Comparison of ENCODE assay signal across 30 cellular contexts in the genomic region with DNA sequence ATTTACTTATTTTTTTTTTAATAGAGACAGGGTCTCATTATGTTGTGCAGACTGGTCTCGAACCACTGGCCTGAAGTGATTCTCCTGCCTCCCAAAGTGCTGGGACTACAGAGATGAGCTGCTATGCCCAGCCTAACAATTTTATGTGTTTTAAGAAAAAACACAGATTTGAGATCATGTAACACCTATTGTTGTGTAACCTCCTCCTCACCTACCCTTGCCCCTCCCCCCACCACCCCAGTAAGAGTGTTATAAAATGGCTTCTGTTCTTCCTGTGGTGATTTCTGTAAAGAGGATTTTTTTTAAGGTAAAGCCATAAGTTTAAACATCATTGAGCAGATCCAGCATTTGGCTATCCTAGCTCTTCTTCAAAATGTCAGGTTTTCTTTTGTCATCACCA. TPM values are rescaled to one million over a fixed set of nuclear protein-coding genes. Genes with fewer than 3 reads are reported as not detected.
"Had no signal": no experiment of that assay in that cellular context is flagged by ENCODE, and none has a peak within 500 bp of the region (broad histone marks: within the 10 kb centered on the region; RNA-seq: fewer than 3 reads in every experiment).

No MANE protein-coding gene starts in this region.

- DNase-seq: activated CD4-positive, alpha-beta memory T cell treated with anti-CD3 and anti-CD28 coated beads for 36 hours; activated CD4-positive, alpha-beta T cell treated with anti-CD3 and anti-CD28 coated beads for 36 hours; activated CD4-positive, alpha-beta T cell treated with anti-CD3 and anti-CD28 coated beads, Interleukin-2, amount 10 ng/mL, durations not matched to agents 24 days and 14 days; activated CD4-positive, CD25-positive, alpha-beta regulatory T cell; activated CD4-positive, CD25-positive, alpha-beta regulatory T cell treated with anti-CD3 and anti-CD28 coated beads, Interleukin-2, amount 50 U/mL, for 72 hours; activated CD8-positive, alpha-beta memory T cell treated with anti-CD3 and anti-CD28 coated beads, Interleukin-2, amount 10 ng/mL, durations not matched to agents 7 days and 5 days; activated CD8-positive, alpha-beta memory T cell treated with anti-CD3 and anti-CD28 coated beads, Interleukin-2, amount 50 U/mL, for 4 hours; activated CD8-positive, alpha-beta T cell treated with anti-CD3 and anti-CD28 coated beads, Interleukin-2, amount 10 ng/mL, durations not matched to agents 7 days and 5 days; activated effector memory CD4-positive, alpha-beta T cell treated with anti-CD3 and anti-CD28 coated beads, Interleukin-2, amount 50 U/mL, for 16 hours; activated naive CD4-positive, alpha-beta T cell; activated naive CD4-positive, alpha-beta T cell treated with anti-CD3 and anti-CD28 coated beads, Interleukin-2, amount 10 ng/mL, durations not matched to agents 7 days and 5 days; activated naive CD8-positive, alpha-beta T cell treated with anti-CD3 and anti-CD28 coated beads, Interleukin-2, amount 10 ng/mL, durations not matched to agents 7 days and 5 days; activated T-cell treated with anti-CD3 and anti-CD28 coated beads, Interleukin-2, amount 50 U/mL, for 1 hour; activated T-cell treated with anti-CD3 and anti-CD28 coated beads, Interleukin-2, amount 50 U/mL, for 48 hours; central memory CD4-positive, alpha-beta T cell; cerebellar nuclear complex; colonic mucosa; effector CD8-positive, alpha-beta T cell; foreskin keratinocyte; gastrocnemius medialis; glutamatergic neuron; heart left ventricle had no signal

- ATAC-seq: activated CD4-positive, alpha-beta T cell treated with anti-CD3 and anti-CD28 coated beads for 36 hours; activated CD8-positive, alpha-beta memory T cell treated with anti-CD3 and anti-CD28 coated beads, Interleukin-2, amount 10 ng/mL, durations not matched to agents 7 days and 5 days; activated CD8-positive, alpha-beta T cell treated with anti-CD3 and anti-CD28 coated beads, Interleukin-2, amount 10 ng/mL, durations not matched to agents 7 days and 5 days; activated naive CD4-positive, alpha-beta T cell treated with anti-CD3 and anti-CD28 coated beads, Interleukin-2, amount 50 U/mL, for 72 hours; esophagus mucosa; foreskin keratinocyte; gastrocnemius medialis; heart left ventricle had no signal

- H3K27ac Mint-ChIP-seq: activated CD4-positive, alpha-beta memory T cell treated with anti-CD3 and anti-CD28 coated beads for 36 hours; activated CD4-positive, alpha-beta T cell treated with anti-CD3 and anti-CD28 coated beads for 36 hours; activated CD4-positive, alpha-beta T cell treated with anti-CD3 and anti-CD28 coated beads, Interleukin-2, amount 10 ng/mL, durations not matched to agents 24 days and 14 days; activated CD8-positive, alpha-beta memory T cell treated with anti-CD3 and anti-CD28 coated beads, Interleukin-2, amount 10 ng/mL, durations not matched to agents 7 days and 5 days; activated CD8-positive, alpha-beta T cell treated with anti-CD3 and anti-CD28 coated beads, Interleukin-2, amount 10 ng/mL, durations not matched to agents 7 days and 5 days; activated naive CD4-positive, alpha-beta T cell treated with anti-CD3 and anti-CD28 coated beads, Interleukin-2, amount 10 ng/mL, durations not matched to agents 7 days and 5 days; activated naive CD4-positive, alpha-beta T cell treated with anti-CD3 and anti-CD28 coated beads, Interleukin-2, amount 50 U/mL, for 72 hours; activated naive CD8-positive, alpha-beta T cell treated with anti-CD3 and anti-CD28 coated beads, Interleukin-2, amount 10 ng/mL, durations not matched to agents 7 days and 5 days; activated T-helper 1 cell treated with anti-CD3 and anti-CD28 coated beads, Interleukin-12 subunit alpha, Interleukin-12 subunit beta, Interleukin-2, Interleukin-4 antibody, amounts not matched to agents 30 ng/mL and 10 ng/mL and 1 ng/mL, durations not matched to agents 14 hours and 24 hours and 36 hours; activated T-helper 2 cell treated with anti-CD3 and anti-CD28 coated beads, Interferon-gamma antibody, Interleukin-2, Interleukin-4, amounts not matched to agents 10 μg/mL and 5 μg/mL and 100 μg/mL, durations not matched to agents 14 hours and 24 hours and 36 hours had no signal

- H3K9me3 Mint-ChIP-seq: activated CD4-positive, alpha-beta memory T cell treated with anti-CD3 and anti-CD28 coated beads for 36 hours; activated CD4-positive, alpha-beta T cell treated with anti-CD3 and anti-CD28 coated beads, Interleukin-2, amount 10 ng/mL, durations not matched to agents 24 days and 14 days; activated naive CD4-positive, alpha-beta T cell treated with anti-CD3 and anti-CD28 coated beads, Interleukin-2, amount 10 ng/mL, durations not matched to agents 7 days and 5 days; activated naive CD4-positive, alpha-beta T cell treated with anti-CD3 and anti-CD28 coated beads, Interleukin-2, amount 50 U/mL, for 72 hours; activated naive CD8-positive, alpha-beta T cell treated with anti-CD3 and anti-CD28 coated beads, Interleukin-2, amount 10 ng/mL, durations not matched to agents 7 days and 5 days; activated T-helper 1 cell treated with anti-CD3 and anti-CD28 coated beads, Interleukin-12 subunit alpha, Interleukin-12 subunit beta, Interleukin-2, Interleukin-4 antibody, amounts not matched to agents 30 ng/mL and 10 ng/mL and 1 ng/mL, durations not matched to agents 14 hours and 24 hours and 36 hours; activated T-helper 2 cell treated with anti-CD3 and anti-CD28 coated beads, Interferon-gamma antibody, Interleukin-2, Interleukin-4, amounts not matched to agents 10 μg/mL and 5 μg/mL and 100 μg/mL, durations not matched to agents 14 hours and 24 hours and 36 hours; brain had no signal

- H3K4me3 Mint-ChIP-seq: activated CD4-positive, alpha-beta memory T cell treated with anti-CD3 and anti-CD28 coated beads for 36 hours; activated CD4-positive, alpha-beta T cell treated with anti-CD3 and anti-CD28 coated beads for 36 hours; activated CD4-positive, alpha-beta T cell treated with anti-CD3 and anti-CD28 coated beads, Interleukin-2, amount 10 ng/mL, durations not matched to agents 24 days and 14 days; activated CD8-positive, alpha-beta memory T cell treated with anti-CD3 and anti-CD28 coated beads, Interleukin-2, amount 10 ng/mL, durations not matched to agents 7 days and 5 days; activated CD8-positive, alpha-beta T cell treated with anti-CD3 and anti-CD28 coated beads, Interleukin-2, amount 10 ng/mL, durations not matched to agents 7 days and 5 days; activated naive CD4-positive, alpha-beta T cell treated with anti-CD3 and anti-CD28 coated beads, Interleukin-2, amount 10 ng/mL, durations not matched to agents 7 days and 5 days; activated naive CD8-positive, alpha-beta T cell treated with anti-CD3 and anti-CD28 coated beads, Interleukin-2, amount 10 ng/mL, durations not matched to agents 7 days and 5 days; activated T-helper 1 cell treated with anti-CD3 and anti-CD28 coated beads, Interleukin-12 subunit alpha, Interleukin-12 subunit beta, Interleukin-2, Interleukin-4 antibody, amounts not matched to agents 30 ng/mL and 10 ng/mL and 1 ng/mL, durations not matched to agents 14 hours and 24 hours and 36 hours had no signal

- H3K9me3 ChIP-seq: ascending aorta, breast epithelium, colonic mucosa, gastrocnemius medialis, heart left ventricle had no signal

- H3K27me3 ChIP-seq: ascending aorta, breast epithelium, cardiac muscle cell, colonic mucosa, foreskin keratinocyte, gastrocnemius medialis, heart left ventricle had no signal

- H3K36me3 ChIP-seq: breast epithelium had no signal

- H3K27ac ChIP-seq: ascending aorta, breast epithelium, cardiac muscle cell, colonic mucosa, foreskin keratinocyte, gastrocnemius medialis, heart left ventricle had no signal

- H3K4me3 ChIP-seq: ascending aorta, breast epithelium, cardiac muscle cell, colonic mucosa, gastrocnemius medialis, heart left ventricle had no signal

- H3K4me1 ChIP-seq: ascending aorta, breast epithelium, colonic mucosa, foreskin keratinocyte, gastrocnemius medialis had no signal

- H3K27me3 Mint-ChIP-seq: activated CD4-positive, alpha-beta memory T cell treated with anti-CD3 and anti-CD28 coated beads for 36 hours; activated CD4-positive, alpha-beta T cell treated with anti-CD3 and anti-CD28 coated beads for 36 hours; activated CD4-positive, alpha-beta T cell treated with anti-CD3 and anti-CD28 coated beads, Interleukin-2, amount 10 ng/mL, durations not matched to agents 24 days and 14 days; activated CD8-positive, alpha-beta memory T cell treated with anti-CD3 and anti-CD28 coated beads, Interleukin-2, amount 10 ng/mL, durations not matched to agents 7 days and 5 days; activated naive CD4-positive, alpha-beta T cell treated with anti-CD3 and anti-CD28 coated beads, Interleukin-2, amount 10 ng/mL, durations not matched to agents 7 days and 5 days; activated naive CD8-positive, alpha-beta T cell treated with anti-CD3 and anti-CD28 coated beads, Interleukin-2, amount 10 ng/mL, durations not matched to agents 7 days and 5 days; brain had no signal

RNA-seq across cellular contexts. Expression of a gene that starts 7.9 kb away (rescaled TPM):
- polyA plus RNA-seq: foreskin keratinocyte had no signal
